Comparison of ENCODE assay signal across 22 cellular contexts in genomic region chr11:103680861-103681260, GRCh38.
"Had no signal": no experiment of that assay in that cellular context is flagged by ENCODE, and none has a peak within 500 bp of the region (broad histone marks: within the 10 kb centered on the region; RNA-seq: fewer than 3 reads in every experiment).

No MANE protein-coding gene starts in this region.

- H3K9me3 Mint-ChIP-seq: naive thymus-derived CD4-positive, alpha-beta T cell; type B pancreatic cell had no signal

- H3K27me3 Mint-ChIP-seq: type B pancreatic cell had no signal

- H3K27ac Mint-ChIP-seq: nephron progenitor cell, type B pancreatic cell had no signal

- ATAC-seq: esophagus mucosa; gastroesophageal sphincter; left lobe of liver; naive thymus-derived CD4-positive, alpha-beta T cell; right cardiac atrium had no signal

- H3K4me1 ChIP-seq: suprapubic skin, thyroid gland, uterus had no signal

- H3K36me3 Mint-ChIP-seq: naive thymus-derived CD4-positive, alpha-beta T cell; type B pancreatic cell had no signal

- H3K27me3 ChIP-seq: dorsolateral prefrontal cortex, gastroesophageal sphincter, neutrophil, suprapubic skin, thyroid gland, uterus had no signal

- H3K36me3 ChIP-seq: gastroesophageal sphincter, neutrophil, suprapubic skin, thyroid gland, uterus had no signal

- H3K4me3 ChIP-seq: coronary artery, dorsolateral prefrontal cortex, gastroesophageal sphincter, smooth muscle cell, suprapubic skin, thyroid gland, uterus had no signal

- H3K9me3 ChIP-seq: gastroesophageal sphincter, neutrophil, suprapubic skin, thyroid gland, uterus had no signal

- H3K4me2 ChIP-seq: smooth muscle cell had no signal

- DNase-seq: dorsolateral prefrontal cortex; effector CD8-positive, alpha-beta T cell; foreskin fibroblast; glutamatergic neuron; islet precursor cell; mammary epithelial cell; naive thymus-derived CD4-positive, alpha-beta T cell; nephron progenitor cell; posterior cingulate gyrus; right cardiac atrium; stimulated activated CD4-positive, alpha-beta T cell treated with anti-CD3 and anti-CD28 coated beads, Interleukin-2, amount 100 ng/mL, for 48 hours; stimulated activated naive CD4-positive, alpha-beta T cell treated with Interleukin-2 at 50 U/mL for 16 hours; thyroid gland; uterus had no signal

- H3K4me3 Mint-ChIP-seq: naive thymus-derived CD4-positive, alpha-beta T cell; nephron progenitor cell; type B pancreatic cell had no signal

- H3K27ac ChIP-seq: coronary artery, dorsolateral prefrontal cortex, gastroesophageal sphincter, neutrophil, suprapubic skin, thyroid gland, uterus had no signal
